Comparison of ENCODE assay signal across 28 cellular contexts in genomic region chr11:57097149-57097548, GRCh38.
"Had no signal": no experiment of that assay in that cellular context is flagged by ENCODE, and none has a peak within 500 bp of the region (broad histone marks: within the 10 kb centered on the region; RNA-seq: fewer than 3 reads in every experiment).

No MANE protein-coding gene starts in this region.

- ATAC-seq: effector memory CD8-positive, alpha-beta T cell; lower lobe of right lung; natural killer cell treated with Interleukin-12 subunit alpha and Interleukin-12 subunit beta and Interleukin-15 and Interleukin-18, amount 100 ng/mL, for 72 hours; sciatic nerve; stimulated activated naive CD8-positive, alpha-beta T cell treated with anti-CD3 and anti-CD28 coated beads, Interleukin-15, amount 100 ng/mL, for 72 hours had no signal

- FAIRE-seq: endometrium, frontal cortex had no signal

- H2AFZ ChIP-seq: neural progenitor cell had no signal

- H3K36me3 ChIP-seq: esophagus squamous epithelium, left ventricle myocardium inferior, lower lobe of right lung, neural progenitor cell, prostate gland, right atrium auricular region, spleen, suprapubic skin, thyroid gland had no signal

- H3K27ac ChIP-seq: esophagus squamous epithelium, lower lobe of right lung, neural progenitor cell, prostate gland, right atrium auricular region, spleen, suprapubic skin, thyroid gland had no signal

- H3K4me2 ChIP-seq: neural progenitor cell had no signal

- H3K4me1 ChIP-seq: esophagus squamous epithelium, lower lobe of right lung, neural progenitor cell, prostate gland, suprapubic skin had no signal

- H3K9ac ChIP-seq: neural progenitor cell had no signal

- H3K27me3 ChIP-seq: esophagus squamous epithelium, neural progenitor cell, right atrium auricular region, spleen, suprapubic skin, thyroid gland had no signal

- H3K4me3 ChIP-seq: esophagus squamous epithelium, left ventricle myocardium inferior, lower lobe of right lung, neural progenitor cell, prostate gland, right atrium auricular region, spleen, suprapubic skin, thyroid gland had no signal

- DNase-seq: cerebellar nuclear complex; cortex of kidney; effector memory CD8-positive, alpha-beta T cell; erythroblast; esophagus squamous epithelium; hypothalamus; immature natural killer cell; islet precursor cell; kidney glomerular epithelial cell; left colon; left ventricle myocardium inferior; lower lobe of right lung; naive B cell; nucleus accumbens; spleen; stimulated activated CD4-positive, alpha-beta T cell treated with anti-CD3 and anti-CD28 coated beads, Interleukin-2, amount 100 ng/mL, for 48 hours; stimulated activated naive CD4-positive, alpha-beta T cell; stimulated activated naive CD8-positive, alpha-beta T cell treated with anti-CD3 and anti-CD28 coated beads, Interleukin-15, amount 100 ng/mL, for 72 hours; thyroid gland; trophoblast cell had no signal

- H3K9me3 ChIP-seq: esophagus squamous epithelium, left ventricle myocardium inferior, lower lobe of right lung, prostate gland, right atrium auricular region, spleen, suprapubic skin, thyroid gland had no signal
